Comparison of ENCODE assay signal across 28 cellular contexts in genomic region chr4:37477126-37477525, GRCh38.
"Had no signal": no experiment of that assay in that cellular context is flagged by ENCODE, and none has a peak within 500 bp of the region (broad histone marks: within the 10 kb centered on the region; RNA-seq: fewer than 3 reads in every experiment).

No MANE protein-coding gene starts in this region.

- H3K9me3 ChIP-seq: colonic mucosa, gastroesophageal sphincter, stomach, thyroid gland had no signal

- FAIRE-seq: endometrium had no signal

- DNase-seq: activated CD4-positive, alpha-beta T cell treated with anti-CD3 and anti-CD28 coated beads for 1 hour; activated CD4-positive, alpha-beta T cell treated with anti-CD3 and anti-CD28 coated beads, Interleukin-2, amount 50 U/mL, for 1 hour; activated CD8-positive, alpha-beta T cell treated with anti-CD3 and anti-CD28 coated beads for 36 hours; activated naive CD4-positive, alpha-beta T cell; activated T-cell treated with anti-CD3 and anti-CD28 coated beads, Interleukin-2, amount 50 U/mL, for 48 hours; anterior cingulate cortex; cerebellar nuclear complex; colonic mucosa; effector CD8-positive, alpha-beta T cell; erythroblast; islet precursor cell; left colon; midbrain; naive thymus-derived CD8-positive, alpha-beta T cell; occipital lobe; right cardiac atrium; stimulated activated CD4-positive, alpha-beta T cell treated with anti-CD3 and anti-CD28 coated beads, Interleukin-15, amount 100 ng/mL, for 24 hours; stimulated activated CD4-positive, alpha-beta T cell treated with anti-CD3 and anti-CD28 coated beads, Interleukin-2, amount 100 ng/mL, for 24 hours; stimulated activated naive B cell treated with anti-CD40 and anti-IgM and Interleukin-4, amounts not matched to agents 10 μg/mL and 1 μg/mL and 100 μg/mL, for 72 hours; stomach; thyroid gland had no signal

- H3K36me3 ChIP-seq: cardiac muscle cell, colonic mucosa, gastroesophageal sphincter, neural progenitor cell, stomach, thyroid gland had no signal

- ATAC-seq: activated CD8-positive, alpha-beta T cell treated with anti-CD3 and anti-CD28 coated beads for 36 hours; activated naive CD4-positive, alpha-beta T cell treated with anti-CD3 and anti-CD28 coated beads, Interleukin-2, amount 50 U/mL, for 72 hours; gastroesophageal sphincter; left colon; naive thymus-derived CD8-positive, alpha-beta T cell; right cardiac atrium; stimulated activated naive B cell treated with anti-CD40 and anti-IgM and Interleukin-4, amounts not matched to agents 10 μg/mL and 1 μg/mL and 100 μg/mL, for 72 hours; WTC11 had no signal

- H3K9ac ChIP-seq: neural progenitor cell had no signal

- H3K4me1 ChIP-seq: colonic mucosa, gastroesophageal sphincter, neural progenitor cell, thyroid gland had no signal

- H2AFZ ChIP-seq: hepatocyte, neural progenitor cell had no signal

- H3K4me2 ChIP-seq: hepatocyte, neural progenitor cell had no signal

- H3K27me3 ChIP-seq: cardiac muscle cell, colonic mucosa, gastroesophageal sphincter, hepatocyte, neural progenitor cell, stomach, thyroid gland had no signal

- H3K4me3 ChIP-seq: cardiac muscle cell, colonic mucosa, gastroesophageal sphincter, hepatocyte, neural progenitor cell, thyroid gland had no signal

- H3K27ac ChIP-seq: cardiac muscle cell, colonic mucosa, gastroesophageal sphincter, hepatocyte, neural progenitor cell, thyroid gland had no signal
